In genomic region chr18:46439037-46439436, GRCh38 we compare ENCODE assay signal across 24 cellular contexts.
"Had no signal": no experiment of that assay in that cellular context is flagged by ENCODE, and none has a peak within 500 bp of the region (broad histone marks: within the 10 kb centered on the region; RNA-seq: fewer than 3 reads in every experiment).

No MANE protein-coding gene starts in this region.

- H3K4me3 Mint-ChIP-seq: effector memory CD8-positive, alpha-beta T cell; mesothelial cell of epicardium; naive B cell; natural killer cell treated with Interleukin-12 subunit alpha and Interleukin-12 subunit beta and Interleukin-15 and Interleukin-18, amount 100 ng/mL, for 72 hours; neural progenitor cell; stimulated activated naive B cell treated with anti-CD40 and anti-IgM and Interleukin-4, amounts not matched to agents 10 μg/mL and 1 μg/mL and 100 μg/mL, for 72 hours; stimulated activated naive CD8-positive, alpha-beta T cell treated with anti-CD3 and anti-CD28 coated beads, Interleukin-15, amount 100 ng/mL, for 72 hours; type B pancreatic cell had no signal

- H3K9me3 Mint-ChIP-seq: effector memory CD8-positive, alpha-beta T cell; natural killer cell treated with Interleukin-12 subunit alpha and Interleukin-12 subunit beta and Interleukin-15 and Interleukin-18, amount 100 ng/mL, for 72 hours; neural progenitor cell; stimulated activated naive CD8-positive, alpha-beta T cell treated with anti-CD3 and anti-CD28 coated beads, Interleukin-15, amount 100 ng/mL, for 72 hours; type B pancreatic cell had no signal

- H3K27me3 ChIP-seq: esophagus squamous epithelium, hepatocyte, left lung, neural progenitor cell, sigmoid colon, suprapubic skin had no signal

- H3K27ac ChIP-seq: coronary artery, esophagus squamous epithelium, hepatocyte, left lung, neural progenitor cell, prostate gland, sigmoid colon, suprapubic skin had no signal

- DNase-seq: dermis blood vessel endothelial cell; effector memory CD8-positive, alpha-beta T cell; erythroblast; esophagus squamous epithelium; head of caudate nucleus; kidney; left lung; mesenchymal stem cell; mucosa of descending colon; naive B cell; right cardiac atrium; sigmoid colon; stimulated activated CD4-positive, alpha-beta T cell treated with anti-CD3 and anti-CD28 coated beads, Interleukin-2, amount 100 ng/mL, for 24 hours; stimulated activated CD4-positive, alpha-beta T cell treated with anti-CD3 and anti-CD28 coated beads, Interleukin-4, amount 100 ng/mL, for 24 hours; stimulated activated naive B cell treated with anti-CD40 and anti-IgM and Interleukin-4, amounts not matched to agents 10 μg/mL and 1 μg/mL and 100 μg/mL, for 72 hours; stimulated activated naive CD8-positive, alpha-beta T cell treated with anti-CD3 and anti-CD28 coated beads, Interleukin-15, amount 100 ng/mL, for 72 hours had no signal

- H3K36me3 ChIP-seq: esophagus squamous epithelium, left lung, neural progenitor cell, prostate gland, sigmoid colon, suprapubic skin had no signal

- H3K4me3 ChIP-seq: coronary artery, esophagus squamous epithelium, hepatocyte, left lung, mucosa of descending colon, neural progenitor cell, prostate gland, sigmoid colon, suprapubic skin had no signal

- H3K27me3 Mint-ChIP-seq: natural killer cell treated with Interleukin-12 subunit alpha and Interleukin-12 subunit beta and Interleukin-15 and Interleukin-18, amount 100 ng/mL, for 72 hours; stimulated activated naive CD8-positive, alpha-beta T cell treated with anti-CD3 and anti-CD28 coated beads, Interleukin-15, amount 100 ng/mL, for 72 hours; type B pancreatic cell had no signal

- H3K36me3 Mint-ChIP-seq: mesothelial cell of epicardium; naive B cell; natural killer cell treated with Interleukin-12 subunit alpha and Interleukin-12 subunit beta and Interleukin-15 and Interleukin-18, amount 100 ng/mL, for 72 hours; stimulated activated naive B cell treated with anti-CD40 and anti-IgM and Interleukin-4, amounts not matched to agents 10 μg/mL and 1 μg/mL and 100 μg/mL, for 72 hours had no signal

- H3K27ac Mint-ChIP-seq: mesothelial cell of epicardium; naive B cell; natural killer cell treated with Interleukin-12 subunit alpha and Interleukin-12 subunit beta and Interleukin-15 and Interleukin-18, amount 100 ng/mL, for 72 hours; neural progenitor cell; stimulated activated naive B cell treated with anti-CD40 and anti-IgM and Interleukin-4, amounts not matched to agents 10 μg/mL and 1 μg/mL and 100 μg/mL, for 72 hours; stimulated activated naive CD8-positive, alpha-beta T cell treated with anti-CD3 and anti-CD28 coated beads, Interleukin-15, amount 100 ng/mL, for 72 hours; type B pancreatic cell had no signal

- H3K9me3 ChIP-seq: esophagus squamous epithelium, left lung, mucosa of descending colon, prostate gland, sigmoid colon, suprapubic skin had no signal

- H3K4me1 ChIP-seq: esophagus squamous epithelium, left lung, prostate gland, sigmoid colon, suprapubic skin had no signal

- H3K4me1 Mint-ChIP-seq: mesothelial cell of epicardium; naive B cell; neural progenitor cell; stimulated activated naive B cell treated with anti-CD40 and anti-IgM and Interleukin-4, amounts not matched to agents 10 μg/mL and 1 μg/mL and 100 μg/mL, for 72 hours; stimulated activated naive CD8-positive, alpha-beta T cell treated with anti-CD3 and anti-CD28 coated beads, Interleukin-15, amount 100 ng/mL, for 72 hours had no signal
